Comparison of ENCODE assay signal across 24 cellular contexts in the genomic region with DNA sequence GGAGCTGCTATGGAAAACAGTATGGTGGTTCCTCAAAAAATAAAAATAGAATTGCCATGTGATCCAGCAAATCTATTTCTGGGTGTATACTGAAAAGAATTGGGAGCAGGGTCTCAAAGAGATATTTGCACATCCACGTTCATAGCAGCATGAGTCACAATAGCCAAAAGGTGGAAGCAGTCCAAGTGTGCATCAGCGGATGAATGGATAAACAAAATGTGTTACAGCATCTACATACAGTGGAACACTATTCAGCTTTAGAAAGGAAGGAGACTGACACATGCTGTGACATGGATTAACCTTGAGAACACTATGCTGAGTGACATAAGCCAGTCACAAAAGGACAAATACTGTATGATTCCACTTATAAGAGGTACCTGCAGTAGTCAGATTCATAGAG. TPM values are rescaled to one million over a fixed set of nuclear protein-coding genes. Genes with fewer than 3 reads are reported as not detected.
DNase-seq lines count a peak whose midpoint lies in the region; ATAC-seq and TF ChIP-seq lines count a peak whose summit lies in the region.
"Had no signal": no experiment of that assay in that cellular context is flagged by ENCODE, and none has a peak within 500 bp of the region (broad histone marks: within the 10 kb centered on the region; RNA-seq: fewer than 3 reads in every experiment).

No MANE protein-coding gene starts in this region.

- peaks cover 0 to 1% (median 0%) of the 10 kb centered on the region in 3 donors for H3K36me3 Mint-ChIP-seq in naive thymus-derived CD8-positive, alpha-beta T cell
- H3K36me3 Mint-ChIP-seq: neural progenitor cell had no signal

- no peaks in the 10 kb centered on the region for H3K36me3 ChIP-seq in brain microvascular endothelial cell (replicated peaks)
- H3K36me3 ChIP-seq: gastroesophageal sphincter, neural progenitor cell, SJSA1, suprapubic skin, vagina had no signal

- in situ Hi-C loops in brain microvascular endothelial cell (cut with HindIII; ENCODE audit: low pct_ligation_motif_present, low sequenced_read_pairs): no loop called here
- in situ Hi-C loops in ACHN (cut with HindIII; ENCODE audit: low pct_ligation_motif_present, low pct_unique_long_range_greater_than_20kb, low sequenced_read_pairs): no loop called here

- H3K27me3 ChIP-seq in brain microvascular endothelial cell (replicated peaks): peaks cover 4% of the 10 kb centered on the region
- H3K27me3 ChIP-seq: neural progenitor cell, vagina had no signal

- TF ChIP-seq CTCF in brain microvascular endothelial cell (IDR thresholded peaks at IDR 0.05; ENCODE audit: low read depth, low read length, missing control alignments): no peak
- no peak for TF ChIP-seq CTCF in foreskin fibroblast (IDR thresholded peaks at IDR 0.05; ENCODE audit: low read depth, low read length)
- no peak for TF ChIP-seq CTCF in RWPE1 (conservative IDR thresholded peaks at IDR 0.05; ENCODE audit: low read depth)

- CTCF ChIA-PET in RWPE1 (lab: Yijun Ruan, JAX): interaction anchor here (0.7 to 1.4 kb wide), 2 partner anchors 10 to 82 kb away, joined by 4 read pairs; no protein-coding TSS in a partner anchor

- ATAC-seq in naive thymus-derived CD8-positive, alpha-beta T cell: no peak
- ATAC-seq: activated CD8-positive, alpha-beta T cell treated with anti-CD3 and anti-CD28 coated beads, Interleukin-2, amount 10 ng/mL, durations not matched to agents 7 days and 5 days; activated T-cell treated with anti-CD3 and anti-CD28 coated beads, Interleukin-2, amount 50 U/mL, for 72 hours; gastroesophageal sphincter; GM12878; T-helper 17 cell had no signal

- peaks cover 22 to 48% (median 38%) of the 10 kb centered on the region in 5 donors for H3K27me3 Mint-ChIP-seq in naive thymus-derived CD8-positive, alpha-beta T cell

- no peak overlapping the region for H3K4me3 ChIP-seq in brain microvascular endothelial cell (ENCODE audit: low read depth, low read length)
- no peak overlapping the region for H3K4me3 ChIP-seq in foreskin fibroblast (ENCODE audit: low read depth in 1 of 2, low read length in 2 of 2)
- H3K4me3 ChIP-seq: gastroesophageal sphincter, GM12878, neural progenitor cell, SJSA1, suprapubic skin, vagina had no signal

- no peak overlapping the region for H3K4me3 Mint-ChIP-seq in naive thymus-derived CD8-positive, alpha-beta T cell
- H3K4me3 Mint-ChIP-seq: activated CD8-positive, alpha-beta T cell treated with anti-CD3 and anti-CD28 coated beads, Interleukin-2, amount 10 ng/mL, durations not matched to agents 7 days and 5 days; activated naive CD8-positive, alpha-beta T cell; activated T-cell treated with anti-CD3 and anti-CD28 coated beads, Interleukin-2, amount 50 U/mL, for 72 hours; neural progenitor cell; T-helper 17 cell had no signal

- H3K27ac ChIP-seq in brain microvascular endothelial cell (no peak overlapping the region), RWPE1 (no peak overlapping the region)
- H3K27ac ChIP-seq: gastroesophageal sphincter, neural progenitor cell, SJSA1, suprapubic skin, vagina had no signal

- peak; percentile 76 for DNase-seq in ELR (ENCODE audit: low read depth)
- DNase-seq in NCI-H1694 treated with DMSO at 0.1 percent for 48 hours (lab: John Stamatoyannopoulos, UW): peak; percentile 45
- DNase-seq in brain microvascular endothelial cell: peak; percentile 48
- DNase-seq in foreskin fibroblast: peak; percentile 65 to 82
- DNase-seq in RWPE1 (ENCODE audit: low spot score): no peak
- no peak for DNase-seq in ACHN
- DNase-seq in T-helper 2 cell: no peak
- no peak for DNase-seq in naive thymus-derived CD8-positive, alpha-beta T cell
- DNase-seq: activated CD4-positive, CD25-positive, alpha-beta regulatory T cell; activated CD8-positive, alpha-beta T cell treated with anti-CD3 and anti-CD28 coated beads, Interleukin-2, amount 10 ng/mL, durations not matched to agents 7 days and 5 days; activated T-cell treated with anti-CD3 and anti-CD28 coated beads, Interleukin-2, amount 50 U/mL, for 72 hours; Calu3; caudate nucleus; GF-D8; NCI-H2029; NCI-H524 treated with DMSO at 0.1 percent for 48 hours; T-helper 17 cell had no signal

- H3K4me1 Mint-ChIP-seq in naive thymus-derived CD8-positive, alpha-beta T cell: peaks cover 0 to 4% (median 2%) of the 10 kb centered on the region in 4 donors
- H3K4me1 Mint-ChIP-seq: neural progenitor cell had no signal

- no peak overlapping the region for H3K27ac Mint-ChIP-seq in naive thymus-derived CD8-positive, alpha-beta T cell
- H3K27ac Mint-ChIP-seq: activated CD8-positive, alpha-beta T cell treated with anti-CD3 and anti-CD28 coated beads, Interleukin-2, amount 10 ng/mL, durations not matched to agents 7 days and 5 days; activated naive CD8-positive, alpha-beta T cell; activated T-cell treated with anti-CD3 and anti-CD28 coated beads, Interleukin-2, amount 50 U/mL, for 72 hours; neural progenitor cell; T-helper 17 cell had no signal

- peaks cover 0 to 3% (median 0%) of the 10 kb centered on the region in 9 donors for H3K9me3 Mint-ChIP-seq in naive thymus-derived CD8-positive, alpha-beta T cell
- H3K9me3 Mint-ChIP-seq: neural progenitor cell had no signal

- POLR2A ChIA-PET in RWPE1 (lab: Yijun Ruan, JAX; ENCODE audit: low non-redundant PET): no interaction called here
- POLR2A ChIA-PET in naive thymus-derived CD8-positive, alpha-beta T cell (lab: Charles Lee): no interaction called here

RNA-seq across cellular contexts. Expression of gene TBC1D30, which starts 17.9 kb away (rescaled TPM):
- total RNA-seq in naive thymus-derived CD8-positive, alpha-beta T cell: under 1 TPM; 0.63 to 0.65 TPM
- under 1 TPM in 2 of 3 donors, not detected in 1; 0.08 to 0.51 TPM for polyA plus RNA-seq in naive thymus-derived CD8-positive, alpha-beta T cell
- total RNA-seq: SJSA1 had no signal

RNA-seq across cellular contexts. Expression of gene GNS, which starts 47.4 kb away (rescaled TPM):
- total RNA-seq in naive thymus-derived CD8-positive, alpha-beta T cell: 10 to 100 TPM; 30.1 to 30.2 TPM
- polyA plus RNA-seq in naive thymus-derived CD8-positive, alpha-beta T cell: 10 to 100 TPM; 36.3 to 39.8 (median 38.0) TPM

Comparison
In these comparisons a context has a peak if more than half of its experiments do, and no peak if none do; other contexts are left out.
1. DNase-seq: peak in ELR (single experiment), NCI-H1694 treated with DMSO at 0.1 percent for 48 hours (single experiment), brain microvascular endothelial cell (single experiment) and foreskin fibroblast (2 of 2); none in RWPE1 (single experiment), ACHN (single experiment), T-helper 2 cell (0 of 5) and naive thymus-derived CD8-positive, alpha-beta T cell (0 of 10).